11 cellular contexts compared by ENCODE assay signal in the genomic region with DNA sequence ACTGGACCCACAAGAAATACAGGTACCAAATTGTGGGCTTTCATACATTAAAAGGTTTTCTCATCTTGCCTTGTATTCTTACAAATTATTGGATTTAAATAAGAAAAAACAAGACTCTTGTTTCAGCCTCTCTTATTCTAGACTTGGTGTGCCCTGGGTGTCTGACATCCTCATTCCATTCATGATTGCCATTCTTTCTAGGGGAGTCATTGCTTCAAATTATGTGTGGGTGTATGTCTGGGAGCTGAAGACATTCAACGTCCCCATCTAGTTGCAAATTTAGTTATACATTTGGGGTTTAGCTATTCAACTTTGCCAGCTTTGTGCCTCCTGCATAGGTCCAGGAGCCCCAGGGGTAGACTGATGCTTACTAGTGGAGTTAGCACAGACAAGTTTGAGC. TPM values are rescaled to one million over a fixed set of nuclear protein-coding genes. Genes with fewer than 3 reads are reported as not detected.
DNase-seq lines count a peak whose midpoint lies in the region; ATAC-seq and TF ChIP-seq lines count a peak whose summit lies in the region.
"Had no signal": no experiment of that assay in that cellular context is flagged by ENCODE, and none has a peak within 500 bp of the region (broad histone marks: within the 10 kb centered on the region; RNA-seq: fewer than 3 reads in every experiment).

No MANE protein-coding gene starts in this region.

- H3K27me3 Mint-ChIP-seq in chondrocyte (ENCODE audit: low read depth) = no peaks in the 10 kb centered on the region
- H3K27me3 Mint-ChIP-seq: activated CD4-positive, alpha-beta memory T cell treated with anti-CD3 and anti-CD28 coated beads for 36 hours had no signal

- no peak overlapping the region for H2AK5ac ChIP-seq in mesendoderm (ENCODE audit: low read length)

- no peak for TF ChIP-seq CTCF in AG04450 (IDR thresholded peaks at IDR 0.05; ENCODE audit: low read depth, low read length)
- TF ChIP-seq CTCF in chondrocyte (IDR thresholded peaks at IDR 0.05) = no peak

- no peak overlapping the region for H2BK120ac ChIP-seq in mesendoderm (ENCODE audit: low read depth, low read length)

- no peaks in the 10 kb centered on the region for H3K9me3 ChIP-seq in AG04450 (ENCODE audit: control insufficient read depth, insufficient read depth, low read length)
- H3K9me3 ChIP-seq: colonic mucosa had no signal

- H3K4me1 ChIP-seq in mesendoderm (ENCODE audit: control insufficient read depth, low read depth, low read length) = peaks cover 1% of the 10 kb centered on the region
- H3K4me1 ChIP-seq: colonic mucosa had no signal

- no peak overlapping the region for H3K18ac ChIP-seq in mesendoderm (ENCODE audit: low read length)

- peak overlapping the region; percentile 87 for H3K4ac ChIP-seq in mesendoderm (ENCODE audit: low read depth, low read length)

- CTCF ChIA-PET in AG04450 (lab: Charles Lee) = interaction anchor here (0.7 to 1.1 kb wide), 4 partner anchors 11 to 270 kb away, joined by 3 to 8 read pairs (median 4); partner anchors contain the start of gene MAML2

- H3K4me2 ChIP-seq in mesendoderm (ENCODE audit: low read length) = no peak overlapping the region

- no peak for DNase-seq in AG04450 (ENCODE audit: low read depth, low spot score)
- DNase-seq in chondrocyte (ENCODE audit: low spot score) = no peak
- peak; percentile 87 for DNase-seq in mesendoderm
- DNase-seq in NCI-H2029 (lab: John Stamatoyannopoulos, UW) = no peak
- DNase-seq in NCI-H1694 treated with DMSO at 0.1 percent for 48 hours (lab: John Stamatoyannopoulos, UW) = no peak
- DNase-seq: activated CD4-positive, alpha-beta memory T cell treated with anti-CD3 and anti-CD28 coated beads for 36 hours; colonic mucosa; stimulated activated CD4-positive, alpha-beta T cell treated with anti-CD3 and anti-CD28 coated beads, Interleukin-2, amount 100 ng/mL, for 24 hours had no signal

- no peak overlapping the region for H3K56ac ChIP-seq in mesendoderm (ENCODE audit: low read length)

- H3K4me3 Mint-ChIP-seq in chondrocyte (ENCODE audit: unreplicated experiment) = no peak overlapping the region
- H3K4me3 Mint-ChIP-seq: activated CD4-positive, alpha-beta memory T cell treated with anti-CD3 and anti-CD28 coated beads for 36 hours had no signal

- H3K23ac ChIP-seq in mesendoderm (ENCODE audit: low read length) = no peak overlapping the region

- H3K4me3 ChIP-seq in AG04450 (ENCODE audit: low read depth, low read length) = no peak overlapping the region
- H3K4me3 ChIP-seq in mesendoderm (ENCODE audit: low read length) = no peak overlapping the region
- H3K4me3 ChIP-seq: colonic mucosa had no signal

- H3K36me3 ChIP-seq in mesendoderm (ENCODE audit: control insufficient read depth, insufficient read depth, low read length) = no peaks in the 10 kb centered on the region
- H3K36me3 ChIP-seq: colonic mucosa had no signal

- no peak overlapping the region for H2BK15ac ChIP-seq in mesendoderm (replicated peaks; ENCODE audit: low read depth)

- no peak overlapping the region for H2BK5ac ChIP-seq in mesendoderm (ENCODE audit: low read length)

- peaks cover 1% of the 10 kb centered on the region for H3K36me3 Mint-ChIP-seq in chondrocyte (ENCODE audit: low read depth)

- peak overlapping the region; percentile 74 for H3K27ac ChIP-seq in AG04450 (ENCODE audit: low read depth, low read length)
- no peak overlapping the region for H3K27ac ChIP-seq in mesendoderm (ENCODE audit: low read depth, low read length)
- H3K27ac ChIP-seq: colonic mucosa had no signal

- TF ChIP-seq RAD21 in Ishikawa (IDR thresholded peaks at IDR 0.05; ENCODE audit: low read depth) = 0 out of 2 replicates have a peak, but pooled peaks have one; percentile 18

- H3K27ac Mint-ChIP-seq in chondrocyte (ENCODE audit: unreplicated experiment) = peak overlapping the region; percentile 94
- H3K27ac Mint-ChIP-seq: activated CD4-positive, alpha-beta memory T cell treated with anti-CD3 and anti-CD28 coated beads for 36 hours had no signal

- H3K9me3 Mint-ChIP-seq in chondrocyte (ENCODE audit: low read depth) = no peaks in the 10 kb centered on the region
- H3K9me3 Mint-ChIP-seq: activated CD4-positive, alpha-beta memory T cell treated with anti-CD3 and anti-CD28 coated beads for 36 hours had no signal

- no peak overlapping the region for H4K5ac ChIP-seq in mesendoderm (ENCODE audit: low read length)

- peaks cover 96% of the 10 kb centered on the region for H3K4me1 Mint-ChIP-seq in chondrocyte (ENCODE audit: low read depth)

- no peaks in the 10 kb centered on the region for H3K79me2 ChIP-seq in mesendoderm (ENCODE audit: control insufficient read depth, insufficient read depth, low read length)

- ATAC-seq in GM21529 (IDR thresholded peaks at IDR 0.05; ENCODE audit: unreplicated experiment) (no peak), GM18517 (IDR thresholded peaks at IDR 0.05; ENCODE audit: unreplicated experiment) (no peak)

- WGBS in mesendoderm (ENCODE audit: extremely low coverage, insufficient coverage, low lambda C conversion rate) = no CpG with 5 or more reads among the region's 1 CpG

- POLR2A ChIA-PET in AG04450 (lab: Yijun Ruan, JAX) = interaction anchor here (1.1 to 1.8 kb wide), 2 partner anchors 14 to 15 kb away, joined by 4 to 7 read pairs; no protein-coding TSS in a partner anchor

- no peak overlapping the region for H3K9ac ChIP-seq in mesendoderm (ENCODE audit: low read length)

- no peaks in the 10 kb centered on the region for H3K27me3 ChIP-seq in AG04450 (ENCODE audit: control insufficient read depth, insufficient read depth, low read length)
- no peaks in the 10 kb centered on the region for H3K27me3 ChIP-seq in mesendoderm (ENCODE audit: insufficient read depth, low read length, poor library complexity)
- H3K27me3 ChIP-seq: colonic mucosa had no signal

- H3K79me1 ChIP-seq in mesendoderm (ENCODE audit: low read length) = no peaks in the 10 kb centered on the region

- no peak overlapping the region for H4K8ac ChIP-seq in mesendoderm (ENCODE audit: low read depth, low read length)

- TF ChIP-seq EP300 in Ishikawa (IDR thresholded peaks at IDR 0.05; ENCODE audit: borderline replicate concordance) = peak; percentile 78; the same call in 1 of the 2 replicates

TF ChIP-seq in Ishikawa, 13 proteins besides CTCF, POLR2A, EP300 and RAD21:
- TF ChIP-seq CREB1 (IDR thresholded peaks at IDR 0.05; ENCODE audit: low read depth) (no peak), TAF1 (IDR thresholded peaks at IDR 0.05; ENCODE audit: low read depth) (no peak), YY1 (IDR thresholded peaks at IDR 0.05; ENCODE audit: low read depth) (no peak), TEAD4 (IDR thresholded peaks at IDR 0.05) (peak; percentile 98), EGR1 (IDR thresholded peaks at IDR 0.05) (peak; percentile 90), NFIC (IDR thresholded peaks at IDR 0.05) (no peak; the same call in 1 of the 2 replicates), TCF12 (IDR thresholded peaks at IDR 0.05; ENCODE audit: low read depth) (peak; percentile 48; the same call in 1 of the 2 replicates)
- TF ChIP-seq, protein P1, sequence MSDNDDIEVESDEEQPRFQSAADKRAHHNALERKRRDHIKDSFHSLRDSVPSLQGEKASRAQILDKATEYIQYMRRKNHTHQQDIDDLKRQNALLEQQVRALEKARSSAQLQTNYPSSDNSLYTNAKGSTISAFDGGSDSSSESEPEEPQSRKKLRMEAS (IDR thresholded peaks at IDR 0.05) = no peak

RNA-seq across cellular contexts. Expression of gene MAML2, which starts 18.1 kb away (rescaled TPM):
- polyA plus RNA-seq in AG04450 (2011; rRNA removed) = 23.0 TPM in 2 replicates
- 55.4 and 56.9 TPM in 2 replicates for polyA minus RNA-seq in AG04450 (2011; rRNA and poly(A)+ RNA removed)
- 19.0 to 25.2 TPM (median 19.1 TPM) in 3 replicates for total RNA-seq in chondrocyte
- 2.9 TPM for polyA plus RNA-seq in mesendoderm (2013, experiment 1 of 2)
- 3.1 TPM for polyA plus RNA-seq in mesendoderm (2013, experiment 2 of 2)
